In the genomic region with DNA sequence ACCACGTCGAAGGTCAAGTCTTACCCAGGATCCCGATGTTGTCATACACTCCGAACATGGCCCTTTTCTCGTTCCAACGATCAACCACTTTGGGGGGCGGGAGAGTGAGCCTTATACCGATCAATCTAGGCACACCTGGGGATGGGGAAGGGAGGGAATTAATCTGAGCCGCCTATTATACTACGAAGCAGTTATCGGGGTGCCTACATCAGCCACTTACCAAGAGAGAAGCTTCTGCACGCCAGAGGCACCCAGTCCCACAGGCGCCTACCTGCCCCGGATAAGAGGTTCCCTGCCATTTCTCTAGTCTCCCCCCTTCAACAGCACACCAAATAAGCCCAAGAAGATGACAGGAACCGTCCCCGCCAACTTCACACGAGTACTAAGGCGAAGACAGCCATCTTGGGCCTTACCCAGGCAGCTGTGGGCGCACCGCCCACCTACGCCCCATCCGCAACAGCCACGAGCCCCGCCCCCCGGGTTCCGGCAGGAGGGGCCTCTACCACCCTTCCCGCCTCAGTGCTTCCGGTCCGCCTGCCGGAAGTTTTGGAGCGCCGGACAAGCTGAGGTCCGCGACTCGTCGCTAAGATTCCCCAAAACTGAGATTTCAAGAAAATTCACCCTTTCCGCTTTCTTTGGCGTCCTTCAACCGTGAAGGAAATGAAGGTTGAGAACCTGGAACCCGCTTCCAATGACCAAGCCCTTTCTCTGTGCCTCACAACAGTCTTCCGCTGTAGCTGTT, we compare ENCODE assay signal across 8 cellular contexts. TPM values are rescaled to one million over a fixed set of nuclear protein-coding genes. Genes with fewer than 3 reads are reported as not detected.
A peak's percentile ranks its signal among the peaks of the same experiment; 100 is the strongest.
DNase-seq lines count a peak whose midpoint lies in the region; ATAC-seq and TF ChIP-seq lines count a peak whose summit lies in the region.

A gene (minus strand): TSS at position 425 of the 742 bp plus-strand sequence. CDS start 126 bp downstream, at position 299.

- H3K4me3 ChIP-seq in KMS-11 (IDR thresholded peaks at IDR 0.05; ENCODE audit: insufficient read depth, low read depth, low read length) = peak within 1 kb of the TSS; percentile 51
- peak within 1 kb of the TSS; percentile 94 to 95 for H3K4me3 ChIP-seq in Panc1 (ENCODE audit: low read depth in 2 of 2, low read length in 2 of 2)
- peak within 1 kb of the TSS; percentile 58 to 97 for H3K4me3 ChIP-seq in esophagus (ENCODE audit: low read depth in 1 of 2, low read length in 2 of 2)
- H3K4me3 ChIP-seq in mucosa of stomach (ENCODE audit: low read length) = peak within 1 kb of the TSS; percentile 99

- H3K36me3 Mint-ChIP-seq in activated T-cell treated with anti-CD3 and anti-CD28 coated beads, Interleukin-2, amount 50 U/mL, for 4 hours (ENCODE audit: insufficient read depth) = peaks cover 14% of the 10 kb centered on the region

- BruUV-seq in Panc1 (replicated peaks; lab: Mats Ljungman, UMichigan) = no TSS peak

- no peaks in the 10 kb centered on the region for H3K27me3 ChIP-seq in KMS-11 (ENCODE audit: insufficient read depth, low read depth)
- no peaks in the 10 kb centered on the region for H3K27me3 ChIP-seq in Panc1 (ENCODE audit: control insufficient read depth, insufficient read depth, low read length)
- no peaks in the 10 kb centered on the region for H3K27me3 ChIP-seq in esophagus (ENCODE audit: control insufficient read depth in 1 of 2, insufficient read depth in 2 of 2, low read length in 2 of 2)
- no peaks in the 10 kb centered on the region for H3K27me3 ChIP-seq in mucosa of stomach (ENCODE audit: control insufficient read depth, insufficient read depth, low read length)

- peaks cover 16% of the 10 kb centered on the region for H3K4me1 ChIP-seq in KMS-11 (ENCODE audit: low read depth, poor library complexity, severe bottlenecking)
- peaks cover 17% of the 10 kb centered on the region for H3K4me1 ChIP-seq in Panc1 (ENCODE audit: control insufficient read depth, insufficient read depth, low read length)
- no peaks in the 10 kb centered on the region for H3K4me1 ChIP-seq in esophagus (ENCODE audit: control insufficient read depth in 2 of 2, insufficient read depth in 2 of 2, low read length in 1 of 2)
- H3K4me1 ChIP-seq in mucosa of stomach (ENCODE audit: control insufficient read depth, insufficient read depth, low read length) = peaks cover 14% of the 10 kb centered on the region

- peak within 1 kb of the TSS; percentile 27 for H2AFZ ChIP-seq in KMS-11 (ENCODE audit: low read depth)

- peaks cover 35% of the 10 kb centered on the region for H3K79me2 ChIP-seq in KMS-11 (ENCODE audit: insufficient read depth, low read depth)

- POLR2A ChIA-PET in Panc1 (lab: Charles Lee) = interaction anchor here (0.6 to 0.7 kb wide), 2 partner anchors 41 to 270 kb away, joined by 3 to 4 read pairs; a partner anchor contains a TSS

- TF ChIP-seq CTCF in KMS-11 (conservative IDR thresholded peaks at IDR 0.05; ENCODE audit: low read depth, low read length) = no peak
- TF ChIP-seq CTCF in Panc1 (IDR thresholded peaks at IDR 0.05) = no peak

- peak within 1 kb of the TSS; percentile 92 for H3K4me3 Mint-ChIP-seq in activated T-cell treated with anti-CD3 and anti-CD28 coated beads, Interleukin-2, amount 50 U/mL, for 4 hours

- peak within 1 kb of the TSS; percentile 86 for H3K9ac ChIP-seq in KMS-11
- peak within 1 kb of the TSS; percentile 98 for H3K9ac ChIP-seq in mucosa of stomach (ENCODE audit: low read length)

- no peaks in the 10 kb centered on the region for H3K27me3 Mint-ChIP-seq in activated T-cell treated with anti-CD3 and anti-CD28 coated beads, Interleukin-2, amount 50 U/mL, for 4 hours (ENCODE audit: low read depth)

- no peaks in the 10 kb centered on the region for H4K20me1 ChIP-seq in KMS-11 (ENCODE audit: insufficient read depth)

- intact Hi-C loops in Panc1 (cut with micrococcal nuclease; ENCODE audit: unreplicated experiment) = no loop called here

- H3K27ac ChIP-seq in KMS-11 (peak within 1 kb of the TSS; percentile 93), Panc1 (ENCODE audit: low read length) (peak within 1 kb of the TSS; percentile 98), esophagus (ENCODE audit: low read depth in 2 of 2, low read length in 1 of 2) (peak within 1 kb of the TSS; percentile 98 to 100)

- H3K9me3 Mint-ChIP-seq in activated T-cell treated with anti-CD3 and anti-CD28 coated beads, Interleukin-2, amount 50 U/mL, for 4 hours = no peaks in the 10 kb centered on the region

- H3K4me1 Mint-ChIP-seq in activated T-cell treated with anti-CD3 and anti-CD28 coated beads, Interleukin-2, amount 50 U/mL, for 4 hours (ENCODE audit: low read depth) = peaks cover 30% of the 10 kb centered on the region

- in situ Hi-C loops in Panc1 (cut with HindIII; ENCODE audit: low pct_unique_long_range_greater_than_20kb, low sequenced_read_pairs) = no loop called here

- H3K9me3 ChIP-seq in Panc1 (ENCODE audit: control insufficient read depth, insufficient read depth, low read depth, low read length) (no peaks in the 10 kb centered on the region), esophagus (ENCODE audit: control insufficient read depth in 2 of 2, insufficient read depth in 1 of 2, low read depth in 1 of 2, low read length in 1 of 2) (no peaks in the 10 kb centered on the region), mucosa of stomach (ENCODE audit: control insufficient read depth, low read length) (no peaks in the 10 kb centered on the region)

- peak within 1 kb of the TSS; percentile 83 for H3K4me2 ChIP-seq in KMS-11

- peak; percentile 73 for ATAC-seq in GM21723 (IDR thresholded peaks at IDR 0.05; ENCODE audit: unreplicated experiment)
- peak; percentile 95 for ATAC-seq in Panc1
- ATAC-seq in activated T-cell treated with anti-CD3 and anti-CD28 coated beads, Interleukin-2, amount 50 U/mL, for 4 hours = peak; percentile 80

- H3K36me3 ChIP-seq in KMS-11 (ENCODE audit: insufficient read depth) = no peaks in the 10 kb centered on the region
- peaks cover 20% of the 10 kb centered on the region for H3K36me3 ChIP-seq in Panc1 (ENCODE audit: control insufficient read depth, insufficient read depth, low read length)
- no peaks in the 10 kb centered on the region for H3K36me3 ChIP-seq in esophagus (ENCODE audit: control insufficient read depth in 2 of 2, insufficient read depth in 2 of 2, low read length in 1 of 2)
- no peaks in the 10 kb centered on the region for H3K36me3 ChIP-seq in mucosa of stomach (ENCODE audit: control insufficient read depth, insufficient read depth, low read length)

- CTCF ChIA-PET in Panc1 (lab: Charles Lee) = no interaction called here

- WGBS in esophagus, 2 donors = 0 to 1% methylated on average over 41 of the region's 41 CpGs

- peak; percentile 100 for DNase-seq in DMS53 (lab: John Stamatoyannopoulos, UW)
- DNase-seq in Panc1 (ENCODE audit: low read depth, low spot score) = peak; percentile 73
- peak; percentile 94 for DNase-seq in activated T-cell treated with anti-CD3 and anti-CD28 coated beads, Interleukin-2, amount 50 U/mL, for 4 hours
- peak; percentile 99 for DNase-seq in stimulated activated CD8-positive, alpha-beta memory T cell treated with anti-CD3 and anti-CD28 coated beads, Interleukin-4, amount 100 ng/mL, for 48 hours

RNA-seq across cellular contexts. Expression of the gene that starts here (rescaled TPM):
- total RNA-seq in Panc1 (2021; ENCODE audit: unreplicated experiment) = 194 TPM
- polyA plus RNA-seq in Panc1 (2012; ENCODE audit: insufficient read length) = 85.5 TPM
- total RNA-seq in activated T-cell treated with anti-CD3 and anti-CD28 coated beads, Interleukin-2, amount 50 U/mL, for 4 hours = 100 to 1,000 TPM; 249 to 262 (median 256) TPM
- polyA plus RNA-seq in esophagus = 100 to 1,000 TPM in 1 of 2 donors, 10 to 100 TPM in 1; 60.7 to 124 TPM

Comparison
In these comparisons a context has a peak if more than half of its experiments do, and no peak if none do; other contexts are left out.
1. Peak in every context shown above with its lines: DNase-seq, ATAC-seq, H3K4me3 ChIP-seq and H3K27ac ChIP-seq.